ENCODE assay signal across 9 cellular contexts in genomic region chr3:31147550-31147949, GRCh38.
"Had no signal": no experiment of that assay in that cellular context is flagged by ENCODE, and none has a peak within 500 bp of the region (broad histone marks: within the 10 kb centered on the region; RNA-seq: fewer than 3 reads in every experiment).

No MANE protein-coding gene starts in this region.

- FAIRE-seq: H1, HTR-8/SVneo had no signal

- H3K4me3 Mint-ChIP-seq: GM23338 had no signal

- H3K27ac ChIP-seq: KMS-11 had no signal

- ATAC-seq: GM23338, HCT116 had no signal

- H3K9ac ChIP-seq: KMS-11 had no signal

- H2AFZ ChIP-seq: GM23338 had no signal

- H3K36me3 ChIP-seq: HAP-1 had no signal

- H3K4me2 ChIP-seq: GM23338, KMS-11 had no signal

- H3K27ac Mint-ChIP-seq: GM23338 had no signal

- DNase-seq: H7, IMR-90, KBM-7 had no signal

- H3K4me3 ChIP-seq: GM23338, HAP-1 had no signal
